ENCODE assay signal across 11 cellular contexts in genomic region chr17:19118695-19119094, GRCh38. TPM values are rescaled to one million over a fixed set of nuclear protein-coding genes. Genes with fewer than 3 reads are reported as not detected.
DNase-seq lines count a peak whose midpoint lies in the region; ATAC-seq and TF ChIP-seq lines count a peak whose summit lies in the region.
"Not testable (repeated sequence)": the region's sequence is repeated elsewhere in the genome, so short reads cannot be mapped to it uniquely, and the experiment has no call there.
"Had no signal": no experiment of that assay in that cellular context is flagged by ENCODE, and none has a peak within 500 bp of the region (broad histone marks: within the 10 kb centered on the region; RNA-seq: fewer than 3 reads in every experiment).

No MANE protein-coding gene starts in this region.

- H3K36me3 ChIP-seq in DND-41 (ENCODE audit: insufficient read depth, low read length), result not testable (repeated sequence)

- not testable (repeated sequence) for H3K9me3 Mint-ChIP-seq in activated T-helper 17 cell treated with anti-CD3 and anti-CD28 coated beads, Interleukin-2, amount 50 U/mL, for 72 hours; memory B cell; stimulated activated naive B cell treated with anti-CD40 and anti-IgM and Interleukin-4, amounts not matched to agents 10 μg/mL and 1 μg/mL and 100 μg/mL, for 72 hours

- TF ChIP-seq CTCF in DND-41 (IDR thresholded peaks at IDR 0.05; ENCODE audit: borderline replicate concordance, extremely low read depth, low read length, poor library complexity, severe bottlenecking), result not testable (repeated sequence)

- not testable (repeated sequence) for H3K4me1 Mint-ChIP-seq in activated T-helper 17 cell treated with anti-CD3 and anti-CD28 coated beads, Interleukin-2, amount 50 U/mL, for 72 hours; memory B cell; stimulated activated naive B cell treated with anti-CD40 and anti-IgM and Interleukin-4, amounts not matched to agents 10 μg/mL and 1 μg/mL and 100 μg/mL, for 72 hours

- not testable (repeated sequence) for H3K27me3 ChIP-seq in DND-41 (ENCODE audit: insufficient read depth, low read length, poor library complexity)

- not testable (repeated sequence) for H3K27me3 Mint-ChIP-seq in activated T-helper 17 cell treated with anti-CD3 and anti-CD28 coated beads, Interleukin-2, amount 50 U/mL, for 72 hours; memory B cell; stimulated activated naive B cell treated with anti-CD40 and anti-IgM and Interleukin-4, amounts not matched to agents 10 μg/mL and 1 μg/mL and 100 μg/mL, for 72 hours

- DNase-seq in DND-41; Right ventricle myocardium superior; memory B cell (ENCODE audit: low spot score in 2 of 2); stimulated activated naive B cell treated with anti-CD40 and anti-IgM and Interleukin-4, amounts not matched to agents 10 μg/mL and 1 μg/mL and 100 μg/mL, for 72 hours: not testable (repeated sequence)

- not testable (repeated sequence) for H3K27ac ChIP-seq in DND-41 (ENCODE audit: low read length)

- H3K9me3 ChIP-seq in DND-41 (ENCODE audit: insufficient read depth, low read length, severe bottlenecking), result not testable (repeated sequence)

- not testable (repeated sequence) for H3K9ac ChIP-seq in DND-41 (ENCODE audit: low read depth, low read length)

- H3K79me2 ChIP-seq in DND-41 (ENCODE audit: insufficient read depth, low read length), result not testable (repeated sequence)

- H3K4me2 ChIP-seq in DND-41 (ENCODE audit: insufficient read depth, low read length), result not testable (repeated sequence)

- not testable (repeated sequence) for H3K4me3 ChIP-seq in DND-41 (ENCODE audit: low read depth in 1 of 2, low read length in 2 of 2)

- not testable (repeated sequence) for H3K4me1 ChIP-seq in DND-41 (ENCODE audit: insufficient read depth, low read length)

- ATAC-seq in DND-41 (ENCODE audit: insufficient read depth, low read depth) (peak; percentile 80; the same call in 2 of the 3 replicates), GM21619 (IDR thresholded peaks at IDR 0.05; ENCODE audit: unreplicated experiment) (peak; percentile 61), HG03159 (IDR thresholded peaks at IDR 0.05; ENCODE audit: unreplicated experiment) (peak; percentile 49), SK-N-SH treated with all-trans-retinoic acid at 6 μM for 48 hours (peak; percentile 87), Right ventricle myocardium superior (ENCODE audit: poor library complexity) (peak; percentile 68), memory B cell (ENCODE audit: low read depth) (peak; percentile 92)
- peak; percentile 91 for ATAC-seq in activated T-helper 17 cell treated with anti-CD3 and anti-CD28 coated beads, Interleukin-2, amount 50 U/mL, for 72 hours (replicated peaks)
- ATAC-seq in stimulated activated naive B cell treated with anti-CD40 and anti-IgM and Interleukin-4, amounts not matched to agents 10 μg/mL and 1 μg/mL and 100 μg/mL, for 72 hours (replicated peaks), result peak; percentile 97 to 98

- H3K36me3 Mint-ChIP-seq in activated T-helper 17 cell treated with anti-CD3 and anti-CD28 coated beads, Interleukin-2, amount 50 U/mL, for 72 hours (ENCODE audit: low read depth); memory B cell; stimulated activated naive B cell treated with anti-CD40 and anti-IgM and Interleukin-4, amounts not matched to agents 10 μg/mL and 1 μg/mL and 100 μg/mL, for 72 hours: not testable (repeated sequence)

- not testable (repeated sequence) for H3K4me3 Mint-ChIP-seq in activated T-helper 17 cell treated with anti-CD3 and anti-CD28 coated beads, Interleukin-2, amount 50 U/mL, for 72 hours; memory B cell; stimulated activated naive B cell treated with anti-CD40 and anti-IgM and Interleukin-4, amounts not matched to agents 10 μg/mL and 1 μg/mL and 100 μg/mL, for 72 hours

- not testable (repeated sequence) for H3K27ac Mint-ChIP-seq in activated T-helper 17 cell treated with anti-CD3 and anti-CD28 coated beads, Interleukin-2, amount 50 U/mL, for 72 hours; memory B cell; stimulated activated naive B cell treated with anti-CD40 and anti-IgM and Interleukin-4, amounts not matched to agents 10 μg/mL and 1 μg/mL and 100 μg/mL, for 72 hours

- H2AFZ ChIP-seq in DND-41 (ENCODE audit: low read depth, low read length), result not testable (repeated sequence)

- intact Hi-C loops in Right ventricle myocardium superior (cut with DNase I), result not testable (repeated sequence)

- H4K20me1 ChIP-seq in DND-41 (ENCODE audit: insufficient read depth, low read length), result not testable (repeated sequence)

RNA-seq across cellular contexts. Expression of gene GRAPL, which starts 8.7 kb away (rescaled TPM):
- 1 to 10 TPM; 6.9 to 9.9 TPM for total RNA-seq in activated T-helper 17 cell treated with anti-CD3 and anti-CD28 coated beads, Interleukin-2, amount 50 U/mL, for 72 hours
- 1.5 TPM for total RNA-seq in Right ventricle myocardium superior
- total RNA-seq: G401, GM23248, hepatocyte had no signal
